19 cellular contexts compared by ENCODE assay signal in the genomic region with DNA sequence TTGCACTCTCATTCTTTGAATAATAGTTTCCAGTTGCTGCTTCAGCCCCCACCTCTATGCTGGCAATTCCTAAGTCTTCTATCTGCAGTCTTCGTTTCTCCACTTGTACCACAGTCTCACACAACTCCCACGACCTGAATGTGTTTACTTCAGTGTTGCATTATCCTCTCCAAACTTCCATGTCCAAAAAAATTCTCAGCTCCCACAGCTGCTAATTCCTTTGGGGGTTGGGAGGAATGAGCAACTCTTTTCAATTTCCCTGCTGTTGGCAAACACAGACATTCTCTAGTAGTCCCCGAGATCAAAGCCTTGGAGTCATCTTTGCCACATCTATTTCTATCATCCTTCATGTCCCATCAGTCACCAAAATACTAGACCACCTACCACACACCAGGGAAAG. TPM values are rescaled to one million over a fixed set of nuclear protein-coding genes. Genes with fewer than 3 reads are reported as not detected.
A peak's percentile ranks its signal among the peaks of the same experiment; 100 is the strongest.
DNase-seq lines count a peak whose midpoint lies in the region; ATAC-seq and TF ChIP-seq lines count a peak whose summit lies in the region.
"Had no signal": no experiment of that assay in that cellular context is flagged by ENCODE, and none has a peak within 500 bp of the region (broad histone marks: within the 10 kb centered on the region; RNA-seq: fewer than 3 reads in every experiment).

No MANE protein-coding gene starts in this region.

- intact Hi-C loops in activated naive CD4-positive, alpha-beta T cell treated with anti-CD3 and anti-CD28 coated beads for 36 hours (cut with micrococcal nuclease), result no loop called here

- H3K27me3 Mint-ChIP-seq in activated naive CD4-positive, alpha-beta T cell treated with anti-CD3 and anti-CD28 coated beads for 36 hours (ENCODE audit: low read depth), result peaks cover 23% of the 10 kb centered on the region

- TF ChIP-seq CTCF in cardiac fibroblast (IDR thresholded peaks at IDR 0.05; ENCODE audit: low read depth, low read length) (no peak), fibroblast of the aortic adventitia (IDR thresholded peaks at IDR 0.05; ENCODE audit: insufficient read depth, low read length) (no peak)

- no peak overlapping the region for H3K4me3 Mint-ChIP-seq in activated naive CD4-positive, alpha-beta T cell treated with anti-CD3 and anti-CD28 coated beads for 36 hours
- H3K4me3 Mint-ChIP-seq: CD4-positive, CD25-positive, alpha-beta regulatory T cell had no signal

- peak overlapping the region; percentile 19 for H3K27ac Mint-ChIP-seq in activated naive CD4-positive, alpha-beta T cell treated with anti-CD3 and anti-CD28 coated beads for 36 hours
- H3K27ac Mint-ChIP-seq: CD4-positive, CD25-positive, alpha-beta regulatory T cell had no signal

- CTCF ChIA-PET in activated naive CD4-positive, alpha-beta T cell treated with anti-CD3 and anti-CD28 coated beads for 36 hours (lab: Charles Lee), result no interaction called here

- ATAC-seq in esophagus mucosa, result no peak
- ATAC-seq: Right ventricle myocardium inferior had no signal

- H3K4me1 Mint-ChIP-seq in activated naive CD4-positive, alpha-beta T cell treated with anti-CD3 and anti-CD28 coated beads for 36 hours (ENCODE audit: low read depth), result peaks cover 7% of the 10 kb centered on the region
- H3K4me1 Mint-ChIP-seq: CD4-positive, CD25-positive, alpha-beta regulatory T cell had no signal

- H3K9me3 Mint-ChIP-seq in activated naive CD4-positive, alpha-beta T cell treated with anti-CD3 and anti-CD28 coated beads for 36 hours, result no peaks in the 10 kb centered on the region

- DNase-seq in activated naive CD4-positive, alpha-beta T cell treated with anti-CD3 and anti-CD28 coated beads for 36 hours, result no peak
- no peak for DNase-seq in activated naive CD4-positive, alpha-beta T cell treated with Interleukin-2 at 50 U/mL for 16 hours
- DNase-seq in cardiac fibroblast (ENCODE audit: low read depth in 2 of 2) (peak; percentile 17 to 27), fibroblast of the aortic adventitia (ENCODE audit: low read depth) (peak; percentile 16), dedifferentiated amniotic fluid mesenchymal stem cell (ENCODE audit: extremely low spot score) (no peak), NCI-H1048 (lab: John Stamatoyannopoulos, UW) (no peak), AG08396 (ENCODE audit: low spot score) (no peak)
- DNase-seq: CD4-positive, CD25-positive, alpha-beta regulatory T cell; EL; GF-D8; HCEC 1CT; KBM-7; NCI-H1092 treated with DMSO at 0.1 percent for 48 hours; NCI-H1436 treated with DMSO at 0.1 percent for 48 hours; NCI-H1930; NCI-H345; NCI-H524 treated with DMSO at 0.1 percent for 48 hours had no signal

- H3K4me3 ChIP-seq in cardiac fibroblast (replicated peaks in 1 of 2; ENCODE audit: low read depth in 2 of 2, low read length in 2 of 2) (no peak overlapping the region), fibroblast of the aortic adventitia (ENCODE audit: low read depth, low read length) (no peak overlapping the region)

- H3K36me3 Mint-ChIP-seq in activated naive CD4-positive, alpha-beta T cell treated with anti-CD3 and anti-CD28 coated beads for 36 hours (ENCODE audit: low read depth), result no peaks in the 10 kb centered on the region
- H3K36me3 Mint-ChIP-seq: CD4-positive, CD25-positive, alpha-beta regulatory T cell had no signal

RNA-seq across cellular contexts. Expression of a gene that starts 14.4 kb away (rescaled TPM):
- total RNA-seq in activated naive CD4-positive, alpha-beta T cell treated with anti-CD3 and anti-CD28 coated beads for 36 hours, result under 1 TPM; 0.17 to 0.36 TPM
- 0.36 and 0.57 TPM in 2 replicates for total RNA-seq in fibroblast of the aortic adventitia (ENCODE audit: low replicate concordance)
- 19.6 TPM for total RNA-seq in esophagus mucosa

Comparison
In these comparisons a context has a peak if more than half of its experiments do, and no peak if none do; other contexts are left out.
1. DNase-seq: peak in cardiac fibroblast (2 of 2) and fibroblast of the aortic adventitia (single experiment); none in activated naive CD4-positive, alpha-beta T cell treated with anti-CD3 and anti-CD28 coated beads for 36 hours (single experiment), activated naive CD4-positive, alpha-beta T cell treated with Interleukin-2 at 50 U/mL for 16 hours (single experiment), dedifferentiated amniotic fluid mesenchymal stem cell (single experiment), NCI-H1048 (single experiment) and AG08396 (single experiment).
2. RNA of a gene that starts 14.4 kb away (total RNA-seq): 19.6 TPM in esophagus mucosa (single experiment); 0.36 to 0.57 TPM in fibroblast of the aortic adventitia and 0.17 to 0.36 TPM in activated naive CD4-positive, alpha-beta T cell treated with anti-CD3 and anti-CD28 coated beads for 36 hours; every median in the first group is over 10 times any median in the second.